8 cellular contexts compared by ENCODE assay signal in the genomic region with DNA sequence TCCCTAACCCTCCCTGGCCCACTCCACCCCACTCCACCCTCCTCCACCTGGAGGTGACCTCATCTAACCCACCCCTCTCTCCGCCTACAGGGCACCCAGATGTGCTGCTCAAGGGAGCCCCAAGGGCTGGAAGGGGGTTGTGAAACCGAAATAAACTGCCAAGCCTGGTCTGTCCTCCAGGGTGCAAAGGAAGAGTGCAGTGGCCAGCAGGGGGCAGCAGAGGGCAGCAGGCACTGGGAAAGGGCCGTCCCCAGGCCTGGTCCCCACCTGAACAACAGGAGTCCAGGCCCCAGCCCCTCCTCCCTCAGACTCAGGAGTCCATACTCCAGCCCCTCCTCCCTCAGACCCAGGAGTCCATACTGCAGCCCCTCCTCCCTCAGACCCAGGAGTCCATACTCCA. TPM values are rescaled to one million over a fixed set of nuclear protein-coding genes. Genes with fewer than 3 reads are reported as not detected.
DNase-seq lines count a peak whose midpoint lies in the region; ATAC-seq and TF ChIP-seq lines count a peak whose summit lies in the region.

No MANE protein-coding gene starts in this region.

- H3K9me3 ChIP-seq in lung (ENCODE audit: control insufficient read depth in 2 of 2, insufficient read depth in 1 of 2, low read length in 1 of 2): peaks cover 0 to 4% of the 10 kb centered on the region in 2 donors

- TF ChIP-seq CTCF in GM12801 (IDR thresholded peaks at IDR 0.05; ENCODE audit: extremely low read depth, insufficient read length): peak; percentile 88
- peak; percentile 96 for TF ChIP-seq CTCF in lung (IDR thresholded peaks at IDR 0.05; ENCODE audit: control extremely low read depth, extremely low read depth)

- ATAC-seq in HG03280 (IDR thresholded peaks at IDR 0.05; ENCODE audit: unreplicated experiment) (peak; percentile 66), lung (ENCODE audit: insufficient read depth, low FRiP score) (peak; percentile 89), GM21786 (IDR thresholded peaks at IDR 0.05; ENCODE audit: unreplicated experiment) (no peak)

- H3K4me3 ChIP-seq in lung: no peak overlapping the region

- peaks cover 0 to 3% of the 10 kb centered on the region in 2 donors for H3K4me1 ChIP-seq in lung (ENCODE audit: control insufficient read depth in 2 of 2, insufficient read depth in 2 of 2, low read length in 2 of 2)

- no peak overlapping the region for H3K27ac ChIP-seq in lung (ENCODE audit: low read depth in 1 of 2, low read length in 1 of 2)

- H3K36me3 ChIP-seq in lung (ENCODE audit: control insufficient read depth in 2 of 2, insufficient read depth in 2 of 2, low read length in 2 of 2): no peaks in the 10 kb centered on the region

- peak; percentile 74 for DNase-seq in NCI-H748 (lab: John Stamatoyannopoulos, UW; ENCODE audit: unreplicated experiment)
- peak; percentile 80 to 81 for DNase-seq in activated CD4-positive, alpha-beta T cell treated with anti-CD3 and anti-CD28 coated beads, Interleukin-2, amount 50 U/mL, for 4 hours
- peak; percentile 86 for DNase-seq in dermis blood vessel endothelial cell
- peak; percentile 88 for DNase-seq in lung (ENCODE audit: low spot score)
- peak; percentile 61 to 65 for DNase-seq in stimulated activated CD8-positive, alpha-beta memory T cell treated with anti-CD3 and anti-CD28 coated beads, Interleukin-15, amount 100 ng/mL, for 48 hours (ENCODE audit: low read depth in 2 of 2)

- no peaks in the 10 kb centered on the region for H3K27me3 ChIP-seq in lung (ENCODE audit: control insufficient read depth, insufficient read depth)

- WGBS in lung, 2 donors: 0 to 3% methylated on average over 3 of the region's 3 CpGs

RNA-seq across cellular contexts. Expression of a gene that starts 8.4 kb away (rescaled TPM):
- total RNA-seq in dermis blood vessel endothelial cell (56.5 and 62.3 TPM in 2 replicates), lung (100 to 1,000 TPM; 168 to 225 TPM)
- polyA plus RNA-seq in lung: 100 to 1,000 TPM in 1 of 2 donors, 10 to 100 TPM in 1; 59.2 to 202 TPM

RNA-seq across cellular contexts. Expression of a gene that starts 22.8 kb away (rescaled TPM):
- not detected in 2 replicates for total RNA-seq in dermis blood vessel endothelial cell
- total RNA-seq in lung: 1 to 10 TPM; 4.8 to 5.5 TPM
- 1 to 10 TPM; 4.0 to 5.3 TPM for polyA plus RNA-seq in lung

RNA-seq across cellular contexts. Expression of a gene that starts 45.6 kb away (rescaled TPM):
- 154 and 187 TPM in 2 replicates for total RNA-seq in dermis blood vessel endothelial cell
- 100 to 1,000 TPM in 1 of 2 donors, 10 to 100 TPM in 1; 90.4 to 117 TPM for total RNA-seq in lung
- 10 to 100 TPM; 76.9 to 97.6 TPM for polyA plus RNA-seq in lung

RNA-seq across cellular contexts. Expression of a gene that starts 52.0 kb away (rescaled TPM):
- total RNA-seq in dermis blood vessel endothelial cell (3.2 and 6.3 TPM in 2 replicates), lung (10 to 100 TPM; 17.6 to 63.8 TPM)
- 100 to 1,000 TPM in 1 of 2 donors, 10 to 100 TPM in 1; 63.7 to 233 TPM for polyA plus RNA-seq in lung
